ENCODE assay signal across 21 cellular contexts in genomic region chr5:51651476-51651875, GRCh38.
DNase-seq lines count a peak whose midpoint lies in the region; ATAC-seq, FAIRE-seq and TF ChIP-seq lines count a peak whose summit lies in the region.
"Had no signal": no experiment of that assay in that cellular context is flagged by ENCODE, and none has a peak within 500 bp of the region (broad histone marks: within the 10 kb centered on the region; RNA-seq: fewer than 3 reads in every experiment).

No MANE protein-coding gene starts in this region.

- no peak overlapping the region for H3K18ac ChIP-seq in H1 (ENCODE audit: extremely low read depth, low read length)
- H3K18ac ChIP-seq in mesenchymal stem cell (ENCODE audit: low read depth in 1 of 2, low read length in 2 of 2) = no peak overlapping the region

- no peak for TF ChIP-seq RAD21 in H1 (IDR thresholded peaks at IDR 0.05 in 1 of 2, conservative IDR thresholded peaks at IDR 0.05 in 1 of 2; ENCODE audit: low read depth in 2 of 2, low read length in 2 of 2)

- H3K79me1 ChIP-seq in H1 (ENCODE audit: low read depth, low read length) = no peaks in the 10 kb centered on the region
- no peaks in the 10 kb centered on the region for H3K79me1 ChIP-seq in mesenchymal stem cell (replicated peaks; ENCODE audit: low read length, poor library complexity, severe bottlenecking)

- H4K20me1 ChIP-seq in PC-3 (ENCODE audit: low read length) (no peaks in the 10 kb centered on the region), H1 (replicated peaks in 1 of 2; ENCODE audit: control insufficient read depth in 1 of 2, insufficient read depth in 2 of 2, low read length in 2 of 2) (no peaks in the 10 kb centered on the region)

- no peak overlapping the region for H3K27ac Mint-ChIP-seq in activated naive CD8-positive, alpha-beta T cell treated with anti-CD3 and anti-CD28 coated beads, Interleukin-2, amount 50 U/mL, for 24 hours
- H3K27ac Mint-ChIP-seq: activated T-cell treated with anti-CD3 and anti-CD28 coated beads, Interleukin-2, amount 50 U/mL, for 72 hours; naive thymus-derived CD4-positive, alpha-beta T cell had no signal

- H3K27me3 Mint-ChIP-seq in activated naive CD8-positive, alpha-beta T cell treated with anti-CD3 and anti-CD28 coated beads, Interleukin-2, amount 50 U/mL, for 24 hours = no peaks in the 10 kb centered on the region
- H3K27me3 Mint-ChIP-seq: naive thymus-derived CD4-positive, alpha-beta T cell had no signal

- H3K36me3 ChIP-seq in PC-3 (ENCODE audit: low read depth, low read length) (no peaks in the 10 kb centered on the region), H1 (ENCODE audit: control insufficient read depth in 2 of 4, insufficient read depth in 4 of 4, low read length in 3 of 4) (no peaks in the 10 kb centered on the region), mesenchymal stem cell (ENCODE audit: control insufficient read depth in 1 of 2, insufficient read depth in 2 of 2, low read depth in 1 of 2, low read length in 2 of 2) (no peaks in the 10 kb centered on the region)
- H3K36me3 ChIP-seq: ovary, right lobe of liver had no signal

- H2BK15ac ChIP-seq in H1 (ENCODE audit: low read length) (no peak overlapping the region), mesenchymal stem cell (ENCODE audit: low read depth, poor library complexity, severe bottlenecking) (no peak overlapping the region)

- no peak overlapping the region for H2BK5ac ChIP-seq in H1 (ENCODE audit: low read depth, low read length)
- no peak overlapping the region for H2BK5ac ChIP-seq in mesenchymal stem cell (ENCODE audit: low read depth, low read length, poor library complexity, severe bottlenecking)

- peak overlapping the region; percentile 46; the same call in 1 of the 2 replicates for H3K4me3 ChIP-seq in PC-3 (ENCODE audit: low read length)
- H3K4me3 ChIP-seq in H1 (ENCODE audit: extremely low read depth in 1 of 4, insufficient read depth in 2 of 4, low read depth in 3 of 4, low read length in 4 of 4) = no peak overlapping the region
- H3K4me3 ChIP-seq in mesenchymal stem cell (ENCODE audit: insufficient read depth in 1 of 2, low read depth in 1 of 2, low read length in 2 of 2) = no peak overlapping the region
- H3K4me3 ChIP-seq: A549, ovary, right lobe of liver had no signal

- H3K9me2 ChIP-seq in PC-3 (replicated peaks; ENCODE audit: low read length) = no peaks in the 10 kb centered on the region

- POLR2A ChIA-PET in PC-3 (lab: Charles Lee; ENCODE audit: unreplicated experiment) (no interaction called here), H1 (lab: Charles Lee; ENCODE audit: partially characterized antibody) (no interaction called here)

- no peak overlapping the region for H3K14ac ChIP-seq in H1 (ENCODE audit: insufficient read length)
- no peak overlapping the region for H3K14ac ChIP-seq in mesenchymal stem cell (ENCODE audit: low read length in 2 of 2)

- CTCF ChIA-PET in PC-3 (lab: Charles Lee) = no interaction called here
- CTCF ChIA-PET in H1 (lab: Charles Lee; ENCODE audit: partially characterized antibody) = no interaction called here

- H3K79me2 ChIP-seq in PC-3 (ENCODE audit: low read length) = no peaks in the 10 kb centered on the region
- no peaks in the 10 kb centered on the region for H3K79me2 ChIP-seq in H1 (ENCODE audit: control insufficient read depth in 1 of 2, insufficient read depth in 2 of 2, low read length in 2 of 2)

- TF ChIP-seq POLR2A in H1 (IDR thresholded peaks at IDR 0.05; ENCODE audit: control extremely low read depth in 1 of 2, low read depth in 2 of 2, low read length in 2 of 2) = no peak

- no peaks in the 10 kb centered on the region for H3K4me1 Mint-ChIP-seq in activated naive CD8-positive, alpha-beta T cell treated with anti-CD3 and anti-CD28 coated beads, Interleukin-2, amount 50 U/mL, for 24 hours

- H3K4me1 ChIP-seq in PC-3 (ENCODE audit: insufficient read depth, low read length) = peaks cover 33% of the 10 kb centered on the region
- H3K4me1 ChIP-seq in H1 (replicated peaks in 1 of 4; ENCODE audit: control insufficient read depth in 3 of 4, insufficient read depth in 4 of 4, low read length in 3 of 4) = peaks cover 0 to 3% (median 0%) of the 10 kb centered on the region in 4 experiments; a peak in 1 of 7 replicates
- no peaks in the 10 kb centered on the region for H3K4me1 ChIP-seq in mesenchymal stem cell (ENCODE audit: control insufficient read depth, insufficient read depth, low read depth, low read length)
- H3K4me1 ChIP-seq: A549, Caco-2, right lobe of liver had no signal

- no peak overlapping the region for H2BK20ac ChIP-seq in H1 (ENCODE audit: low read length)

- no peak for TF ChIP-seq CTCF in PC-3 (conservative IDR thresholded peaks at IDR 0.05; ENCODE audit: low read depth, low read length)
- TF ChIP-seq CTCF in H1 (IDR thresholded peaks at IDR 0.05; ENCODE audit: control extremely low read depth in 1 of 3, insufficient read depth in 1 of 3, low read depth in 1 of 3, low read length in 3 of 3) = no peak

- no peaks in the 10 kb centered on the region for H3F3A ChIP-seq in PC-3 (ENCODE audit: low read length, unreplicated experiment)

- H2AK5ac ChIP-seq in H1 (ENCODE audit: low read depth, low read length) = no peak overlapping the region
- H2AK5ac ChIP-seq in mesenchymal stem cell (ENCODE audit: low read length, severe bottlenecking) = no peak overlapping the region

- no peak overlapping the region for H3K4ac ChIP-seq in H1 (replicated peaks; ENCODE audit: insufficient read length, low read depth, low read length)
- H3K4ac ChIP-seq in mesenchymal stem cell (ENCODE audit: low read depth in 1 of 2, low read length in 2 of 2) = no peak overlapping the region

- peak; percentile 8 for ATAC-seq in GM18868 (IDR thresholded peaks at IDR 0.05; ENCODE audit: unreplicated experiment)
- ATAC-seq in PC-3 = peak; percentile 31
- no peak for ATAC-seq in GM18519 (IDR thresholded peaks at IDR 0.05; ENCODE audit: low FRiP score, unreplicated experiment)
- ATAC-seq in HG03175 (IDR thresholded peaks at IDR 0.05; ENCODE audit: unreplicated experiment) = no peak
- ATAC-seq in activated naive CD8-positive, alpha-beta T cell treated with anti-CD3 and anti-CD28 coated beads, Interleukin-2, amount 50 U/mL, for 24 hours = no peak
- ATAC-seq: A549; activated T-cell treated with anti-CD3 and anti-CD28 coated beads, Interleukin-2, amount 50 U/mL, for 72 hours; naive thymus-derived CD4-positive, alpha-beta T cell; right lobe of liver had no signal

- H3K4me3 Mint-ChIP-seq in activated naive CD8-positive, alpha-beta T cell treated with anti-CD3 and anti-CD28 coated beads, Interleukin-2, amount 50 U/mL, for 24 hours = no peak overlapping the region
- H3K4me3 Mint-ChIP-seq: activated T-cell treated with anti-CD3 and anti-CD28 coated beads, Interleukin-2, amount 50 U/mL, for 72 hours; naive thymus-derived CD4-positive, alpha-beta T cell had no signal

- no peak overlapping the region for H3K23ac ChIP-seq in H1 (ENCODE audit: insufficient read length)
- no peak overlapping the region for H3K23ac ChIP-seq in mesenchymal stem cell (ENCODE audit: low read length in 2 of 2)

- intact Hi-C loops in PC-3 (cut with micrococcal nuclease) = no loop called here

- no peaks in the 10 kb centered on the region for H3K36me3 Mint-ChIP-seq in activated naive CD8-positive, alpha-beta T cell treated with anti-CD3 and anti-CD28 coated beads, Interleukin-2, amount 50 U/mL, for 24 hours (ENCODE audit: low read depth)
- H3K36me3 Mint-ChIP-seq: naive thymus-derived CD4-positive, alpha-beta T cell had no signal

- 90% methylated on average over 2 of the region's 2 CpGs; no CpG with 5 or more reads in 1 of the 2 experiments for WGBS in H1 (ENCODE audit: extremely low coverage in 1 of 2, insufficient coverage in 1 of 2, insufficient read length in 1 of 2, insufficient replicate concordance in 2 of 2, low coverage in 1 of 2, low lambda C conversion rate in 2 of 2, missing lambda C conversion rate in 1 of 2), 2 experiments
- 18% methylated on average over 2 of the region's 2 CpGs for WGBS in mesenchymal stem cell

- peak overlapping the region; percentile 53 for H2AFZ ChIP-seq in PC-3 (ENCODE audit: low read length)
- H2AFZ ChIP-seq in H1 (ENCODE audit: low read length) = peak overlapping the region; percentile 26; the same call in 1 of the 2 replicates
- no peak overlapping the region for H2AFZ ChIP-seq in mesenchymal stem cell (ENCODE audit: low read depth, low read length)

- H3K9ac ChIP-seq in PC-3 (ENCODE audit: low read length) (no peak overlapping the region), H1 (replicated peaks in 1 of 4; ENCODE audit: extremely low read depth in 1 of 4, low read depth in 3 of 4, low read length in 3 of 4) (no peak overlapping the region), mesenchymal stem cell (ENCODE audit: low read length) (no peak overlapping the region)

- H3K27ac ChIP-seq in PC-3 (ENCODE audit: low read length) (peak overlapping the region; percentile 55), H1 (ENCODE audit: low read depth, low read length) (no peak overlapping the region), mesenchymal stem cell (ENCODE audit: low read length, poor library complexity, severe bottlenecking) (no peak overlapping the region)
- H3K27ac ChIP-seq: A549, ovary, right lobe of liver had no signal

- no peak overlapping the region for H3K56ac ChIP-seq in H1 (replicated peaks; ENCODE audit: insufficient read length, low read depth, low read length)

- H2BK120ac ChIP-seq in H1 (replicated peaks; ENCODE audit: low read depth, low read length) (no peak overlapping the region), mesenchymal stem cell (ENCODE audit: low read depth, low read length) (no peak overlapping the region)

- H2BK12ac ChIP-seq in H1 (ENCODE audit: low read depth, low read length) (no peak overlapping the region), mesenchymal stem cell (ENCODE audit: low read length in 2 of 2) (no peak overlapping the region)

- peaks cover 11% of the 10 kb centered on the region for H3K9me3 Mint-ChIP-seq in activated naive CD8-positive, alpha-beta T cell treated with anti-CD3 and anti-CD28 coated beads, Interleukin-2, amount 50 U/mL, for 24 hours

- no peak for TF ChIP-seq EP300 in H1 (IDR thresholded peaks at IDR 0.05; ENCODE audit: borderline replicate concordance in 1 of 2, low read depth in 2 of 2, low read length in 2 of 2)

- no peaks in the 10 kb centered on the region; the same call in 1 of the 2 replicates for H3K23me2 ChIP-seq in H1 (ENCODE audit: low read depth, low read length)

- H4K5ac ChIP-seq in H1 (ENCODE audit: insufficient read length, low read depth, low read length) = no peak overlapping the region

- peak; percentile 48 for DNase-seq in PC-3
- no peak for DNase-seq in H1 (ENCODE audit: low read depth in 1 of 2, low spot score in 2 of 2)
- peak; percentile 40 for DNase-seq in mesenchymal stem cell
- no peak for DNase-seq in SKM-1 (lab: John Stamatoyannopoulos, UW; ENCODE audit: unreplicated experiment)
- DNase-seq in activated naive CD8-positive, alpha-beta T cell treated with anti-CD3 and anti-CD28 coated beads, Interleukin-2, amount 50 U/mL, for 24 hours = no peak
- DNase-seq: activated naive CD4-positive, alpha-beta T cell treated with anti-CD3 and anti-CD28 coated beads, Interleukin-2, amount 50 U/mL, for 16 hours; activated T-cell treated with anti-CD3 and anti-CD28 coated beads, Interleukin-2, amount 50 U/mL, for 72 hours; aorta; Caco-2; KG1; naive thymus-derived CD4-positive, alpha-beta T cell; NCI-H1092; NCI-H2029 treated with DMSO at 0.1 percent for 48 hours; NCI-H446 treated with DMSO at 0.1 percent for 48 hours; ovary; right lobe of liver; substantia nigra had no signal

- no peak overlapping the region for H4K91ac ChIP-seq in H1 (replicated peaks; ENCODE audit: insufficient read length, low read length)
- no peak overlapping the region for H4K91ac ChIP-seq in mesenchymal stem cell (ENCODE audit: low read length)

- no peak for FAIRE-seq in H1 (lab: Jason Lieb, UNC)
- FAIRE-seq: A549 had no signal

- no peak overlapping the region for H4K8ac ChIP-seq in H1 (ENCODE audit: extremely low read depth, insufficient read depth, low read length)
- peak overlapping the region; percentile 36 for H4K8ac ChIP-seq in mesenchymal stem cell (ENCODE audit: low read length)

- H3K9me3 ChIP-seq in PC-3 (ENCODE audit: low read length) (no peaks in the 10 kb centered on the region), H1 (ENCODE audit: insufficient read depth in 2 of 2, low read depth in 1 of 2, low read length in 1 of 2) (no peaks in the 10 kb centered on the region), mesenchymal stem cell (ENCODE audit: control insufficient read depth, low read length) (no peaks in the 10 kb centered on the region)
- H3K9me3 ChIP-seq: A549, Caco-2, ovary, right lobe of liver had no signal

- BruUV-seq in PC-3 (replicated peaks; lab: Mats Ljungman, UMichigan) = no TSS peak

- H3K4me2 ChIP-seq in PC-3 (ENCODE audit: low read length) (peak overlapping the region; percentile 74), H1 (ENCODE audit: insufficient read depth in 1 of 2, low read depth in 2 of 2, low read length in 2 of 2) (no peak overlapping the region), mesenchymal stem cell (ENCODE audit: low read length, poor library complexity, severe bottlenecking) (no peak overlapping the region)
- H3K4me2 ChIP-seq: A549 had no signal

- no peaks in the 10 kb centered on the region for H3K27me3 ChIP-seq in PC-3 (ENCODE audit: low read length)
- no peaks in the 10 kb centered on the region for H3K27me3 ChIP-seq in H1 (replicated peaks in 1 of 4; ENCODE audit: control insufficient read depth in 3 of 4, extremely low read depth in 1 of 4, insufficient read depth in 3 of 4, low read length in 3 of 4)
- no peaks in the 10 kb centered on the region for H3K27me3 ChIP-seq in mesenchymal stem cell (ENCODE audit: control insufficient read depth in 1 of 2, insufficient read depth in 1 of 2, low read length in 2 of 2)
- H3K27me3 ChIP-seq: ovary, right lobe of liver had no signal

Comparison
In these comparisons a context has a peak if more than half of its experiments do, and no peak if none do; other contexts are left out.
1. ATAC-seq: peak in GM18868 (single experiment) and PC-3 (single experiment); none in GM18519 (single experiment), HG03175 (single experiment) and activated naive CD8-positive, alpha-beta T cell treated with anti-CD3 and anti-CD28 coated beads, Interleukin-2, amount 50 U/mL, for 24 hours (single experiment).
2. DNase-seq: peak in PC-3 (single experiment) and mesenchymal stem cell (single experiment); none in H1 (0 of 2), SKM-1 (single experiment) and activated naive CD8-positive, alpha-beta T cell treated with anti-CD3 and anti-CD28 coated beads, Interleukin-2, amount 50 U/mL, for 24 hours (single experiment).